Comparison of ENCODE assay signal across 17 cellular contexts in genomic region chr18:76995896-76996295, GRCh38.
DNase-seq lines count a peak whose midpoint lies in the region; ATAC-seq and TF ChIP-seq lines count a peak whose summit lies in the region.
"Had no signal": no experiment of that assay in that cellular context is flagged by ENCODE, and none has a peak within 500 bp of the region (broad histone marks: within the 10 kb centered on the region; RNA-seq: fewer than 3 reads in every experiment).

No MANE protein-coding gene starts in this region.

- H3K4me1 ChIP-seq in SJSA1 (replicated peaks) (peaks cover 22% of the 10 kb centered on the region), foreskin keratinocyte (no peaks in the 10 kb centered on the region)

- peaks cover 26% of the 10 kb centered on the region for H3K4me1 Mint-ChIP-seq in neural crest cell
- H3K4me1 Mint-ChIP-seq in stimulated activated memory B cell treated with anti-CD40 and anti-IgM and Interleukin-4, amounts not matched to agents 10 μg/mL and 1 μg/mL and 100 μg/mL, for 72 hours: peaks cover 36% of the 10 kb centered on the region

- H3K36me3 Mint-ChIP-seq in neural crest cell (ENCODE audit: low read depth): no peaks in the 10 kb centered on the region
- no peaks in the 10 kb centered on the region for H3K36me3 Mint-ChIP-seq in stimulated activated memory B cell treated with anti-CD40 and anti-IgM and Interleukin-4, amounts not matched to agents 10 μg/mL and 1 μg/mL and 100 μg/mL, for 72 hours
- H3K36me3 Mint-ChIP-seq: CD14-positive monocyte had no signal

- H3K4me3 Mint-ChIP-seq in neural crest cell: no peak overlapping the region
- no peak overlapping the region for H3K4me3 Mint-ChIP-seq in stimulated activated memory B cell treated with anti-CD40 and anti-IgM and Interleukin-4, amounts not matched to agents 10 μg/mL and 1 μg/mL and 100 μg/mL, for 72 hours
- H3K4me3 Mint-ChIP-seq: CD14-positive monocyte had no signal

- peak in 2 of 3 experiments; percentile 11 to 19 for DNase-seq in NCI-H1417 (lab: John Stamatoyannopoulos, UW)
- DNase-seq in NCI-H1417 treated with DMSO at 0.1 percent for 48 hours (lab: John Stamatoyannopoulos, UW): no peak
- peak in 1 of 2 experiments; percentile 63 for DNase-seq in SJSA1 (ENCODE audit: low read depth in 1 of 2, low spot score in 2 of 2)
- no peak for DNase-seq in neural crest cell (ENCODE audit: low read depth, low spot score)
- no peak for DNase-seq in NCI-H2227 (lab: John Stamatoyannopoulos, UW; ENCODE audit: unreplicated experiment)
- no peak for DNase-seq in foreskin keratinocyte
- no peak for DNase-seq in stimulated activated CD4-positive, alpha-beta T cell treated with anti-CD3 and anti-CD28 coated beads, Interleukin-4, amount 100 ng/mL, for 1 hour
- DNase-seq: 8988T; Calu3; CD4-positive, alpha-beta memory T cell; GF-D8; GOT3; HCEC 1CT had no signal

- no peaks in the 10 kb centered on the region for H3K9me3 Mint-ChIP-seq in neural crest cell
- no peaks in the 10 kb centered on the region for H3K9me3 Mint-ChIP-seq in stimulated activated memory B cell treated with anti-CD40 and anti-IgM and Interleukin-4, amounts not matched to agents 10 μg/mL and 1 μg/mL and 100 μg/mL, for 72 hours
- H3K9me3 Mint-ChIP-seq: CD14-positive monocyte had no signal

- H3K27me3 ChIP-seq in SJSA1 (replicated peaks): peaks cover 23% of the 10 kb centered on the region
- H3K27me3 ChIP-seq in foreskin keratinocyte: peaks cover 26% of the 10 kb centered on the region
- H3K27me3 ChIP-seq: BLaER1 had no signal

- H3K27ac ChIP-seq in SJSA1 (peak overlapping the region; percentile 54), foreskin keratinocyte (no peak overlapping the region)
- H3K27ac ChIP-seq: BLaER1, HL-60 had no signal

- no peaks in the 10 kb centered on the region for H3K9me3 ChIP-seq in SJSA1 (replicated peaks)
- H3K9me3 ChIP-seq: BLaER1 had no signal

- TF ChIP-seq CTCF in neural crest cell (conservative IDR thresholded peaks at IDR 0.05): no peak
- no peak for TF ChIP-seq CTCF in foreskin keratinocyte (conservative IDR thresholded peaks at IDR 0.05)

- no peak for ATAC-seq in foreskin keratinocyte
- no peak for ATAC-seq in stimulated activated memory B cell treated with anti-CD40 and anti-IgM and Interleukin-4, amounts not matched to agents 10 μg/mL and 1 μg/mL and 100 μg/mL, for 72 hours

- no peaks in the 10 kb centered on the region for H3K36me3 ChIP-seq in SJSA1
- H3K36me3 ChIP-seq: BLaER1 had no signal

- no peak overlapping the region for H3K4me3 ChIP-seq in SJSA1
- H3K4me3 ChIP-seq: BLaER1 had no signal

- H3K27ac Mint-ChIP-seq in neural crest cell (ENCODE audit: unreplicated experiment): peak overlapping the region; percentile 47
- no peak overlapping the region for H3K27ac Mint-ChIP-seq in stimulated activated memory B cell treated with anti-CD40 and anti-IgM and Interleukin-4, amounts not matched to agents 10 μg/mL and 1 μg/mL and 100 μg/mL, for 72 hours
- H3K27ac Mint-ChIP-seq: CD14-positive monocyte; CD4-positive, alpha-beta memory T cell had no signal

- no peaks in the 10 kb centered on the region for H3K27me3 Mint-ChIP-seq in neural crest cell (ENCODE audit: low read depth)
- H3K27me3 Mint-ChIP-seq in stimulated activated memory B cell treated with anti-CD40 and anti-IgM and Interleukin-4, amounts not matched to agents 10 μg/mL and 1 μg/mL and 100 μg/mL, for 72 hours: no peaks in the 10 kb centered on the region
- H3K27me3 Mint-ChIP-seq: CD4-positive, alpha-beta memory T cell had no signal

Comparison
In these comparisons a context has a peak if more than half of its experiments do, and no peak if none do; other contexts are left out.
1. DNase-seq: peak in NCI-H1417 (2 of 3); none in NCI-H1417 treated with DMSO at 0.1 percent for 48 hours (single experiment), neural crest cell (single experiment), NCI-H2227 (single experiment), foreskin keratinocyte (0 of 2) and stimulated activated CD4-positive, alpha-beta T cell treated with anti-CD3 and anti-CD28 coated beads, Interleukin-4, amount 100 ng/mL, for 1 hour (single experiment).